ENCODE assay signal across 8 cellular contexts in the genomic region with DNA sequence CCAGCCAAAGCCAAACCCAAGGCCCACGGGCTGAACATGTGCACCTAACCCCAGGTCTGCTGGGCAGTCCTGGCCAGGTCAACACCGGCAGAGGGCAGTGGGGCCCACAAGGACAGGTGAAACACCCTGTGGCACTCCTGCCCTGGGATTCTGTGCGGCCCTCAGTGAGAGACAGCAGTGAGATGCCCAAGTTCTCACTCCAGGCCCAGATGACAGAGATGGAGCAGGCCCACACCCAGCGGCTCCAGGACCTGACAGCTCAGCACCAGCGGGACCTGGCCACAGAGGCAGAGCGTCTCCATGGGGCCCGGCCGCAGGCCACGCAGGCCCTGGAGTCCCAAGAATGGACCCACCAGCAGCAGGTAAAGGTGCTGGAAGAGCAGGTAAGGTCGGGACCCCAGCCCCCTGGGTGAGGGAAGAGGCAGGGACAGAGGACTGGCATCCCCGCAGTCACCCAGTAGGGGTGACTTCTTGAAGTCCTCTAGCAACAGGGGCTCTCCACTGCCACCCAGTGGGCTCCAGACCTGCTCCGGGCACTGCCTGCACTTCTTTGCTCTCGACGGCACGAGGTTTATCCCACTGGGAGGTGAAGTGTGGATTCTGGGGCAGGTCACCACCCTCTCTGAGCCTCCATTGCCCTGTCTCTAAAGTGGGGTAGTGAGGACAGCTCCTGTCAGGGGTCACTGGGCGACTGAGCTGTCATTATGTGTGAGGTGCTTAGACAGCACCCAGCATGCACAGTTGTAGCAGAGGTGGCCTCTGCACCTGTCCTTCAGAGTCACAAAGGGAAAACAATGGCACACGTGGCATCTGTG. TPM values are rescaled to one million over a fixed set of nuclear protein-coding genes. Genes with fewer than 3 reads are reported as not detected.
DNase-seq lines count a peak whose midpoint lies in the region; ATAC-seq and TF ChIP-seq lines count a peak whose summit lies in the region.

No MANE protein-coding gene starts in this region.

- no peak overlapping the region for H3K27ac Mint-ChIP-seq in memory B cell

- ATAC-seq in memory B cell (ENCODE audit: low read depth) (peak; percentile 42), HG02588 (IDR thresholded peaks at IDR 0.05; ENCODE audit: unreplicated experiment) (no peak)

- peaks cover 10% of the 10 kb centered on the region for H3K27me3 Mint-ChIP-seq in memory B cell

- peaks cover 2% of the 10 kb centered on the region for H3K4me1 Mint-ChIP-seq in memory B cell

- H3K36me3 Mint-ChIP-seq in memory B cell: no peaks in the 10 kb centered on the region

- no peak overlapping the region for H3K4me3 ChIP-seq in astrocyte of the cerebellum (ENCODE audit: low read depth, low read length)

- in situ Hi-C loops in astrocyte of the cerebellum (cut with HindIII; ENCODE audit: low sequenced_read_pairs): no loop called here

- peak; percentile 54 for DNase-seq in COLO668 (lab: John Stamatoyannopoulos, UW; ENCODE audit: unreplicated experiment)
- DNase-seq in LHCN-M2 (ENCODE audit: low read depth): peak; percentile 31
- DNase-seq in astrocyte of the cerebellum (ENCODE audit: low read depth): no peak
- DNase-seq in memory B cell (ENCODE audit: low spot score in 2 of 2): no peak
- no peak for DNase-seq in occipital lobe (lab: John Stamatoyannopoulos, UW)
- DNase-seq in COLO829 (ENCODE audit: low spot score): no peak
- DNase-seq in A172 (ENCODE audit: low spot score): no peak

- TF ChIP-seq CTCF in astrocyte of the cerebellum (IDR thresholded peaks at IDR 0.05; ENCODE audit: low read depth, low read length, missing control alignments): peak; percentile 36

- no peaks in the 10 kb centered on the region for H3K9me3 Mint-ChIP-seq in memory B cell

- H3K4me3 Mint-ChIP-seq in memory B cell: no peak overlapping the region

RNA-seq across cellular contexts. Expression of gene SNED1, which starts 8.8 kb away (rescaled TPM):
- total RNA-seq in LHCN-M2 (2014; rRNA removed) (35.5 and 53.1 TPM in 2 replicates), occipital lobe (3.3 TPM)
- polyA plus RNA-seq in LHCN-M2 (2012): 6.3 TPM
- 2.5 and 5.2 TPM in 2 replicates for total RNA-seq in A172 (2014; rRNA removed; shearing (Covaris generic))

Comparison
In these comparisons a context has a peak if more than half of its experiments do, and no peak if none do; other contexts are left out.
1. DNase-seq: peak in COLO668 (single experiment) and LHCN-M2 (single experiment); none in astrocyte of the cerebellum (single experiment), memory B cell (0 of 2), occipital lobe (single experiment), COLO829 (single experiment) and A172 (single experiment).